17 cellular contexts compared by ENCODE assay signal in the genomic region with DNA sequence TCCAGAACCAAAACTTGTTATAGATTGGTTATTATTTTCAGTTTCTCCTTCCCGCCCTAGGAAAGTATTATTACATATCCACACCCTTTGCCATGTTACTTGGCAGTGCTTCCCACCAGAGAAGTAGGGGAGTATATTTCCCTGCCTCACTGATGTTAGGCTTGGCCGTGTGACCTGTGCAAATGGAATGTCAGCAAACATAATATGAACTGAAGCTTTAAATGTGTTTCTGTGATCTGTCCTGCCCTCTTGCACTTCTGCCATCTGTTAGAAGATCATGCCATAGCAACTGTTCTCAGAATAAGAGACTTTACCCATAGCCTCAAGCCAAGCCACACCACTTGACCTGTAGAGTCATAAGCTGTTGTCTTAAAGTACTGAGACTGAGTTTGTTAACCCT. TPM values are rescaled to one million over a fixed set of nuclear protein-coding genes. Genes with fewer than 3 reads are reported as not detected.
DNase-seq lines count a peak whose midpoint lies in the region; ATAC-seq and TF ChIP-seq lines count a peak whose summit lies in the region.
"Had no signal": no experiment of that assay in that cellular context is flagged by ENCODE, and none has a peak within 500 bp of the region (broad histone marks: within the 10 kb centered on the region; RNA-seq: fewer than 3 reads in every experiment).

No MANE protein-coding gene starts in this region.

- no peaks in the 10 kb centered on the region for H4K20me1 ChIP-seq in Karpas-422 (ENCODE audit: insufficient read depth, low read depth, low read length)

- peaks cover 7% of the 10 kb centered on the region; the same call in 1 of the 2 replicates for H3K36me3 ChIP-seq in Karpas-422 (ENCODE audit: insufficient read depth, low read length)

- H3K9me2 ChIP-seq in Karpas-422 (replicated peaks; ENCODE audit: insufficient read depth, low read length) = no peaks in the 10 kb centered on the region

- H3K27me3 ChIP-seq in Karpas-422 (ENCODE audit: low read length) = no peaks in the 10 kb centered on the region
- H3K27me3 ChIP-seq: BE2C had no signal

- H3K4me1 ChIP-seq in Karpas-422 (ENCODE audit: low read length) = no peaks in the 10 kb centered on the region
- H3K4me1 ChIP-seq: BE2C had no signal

- TF ChIP-seq CTCF in AG04449 (IDR thresholded peaks at IDR 0.05; ENCODE audit: insufficient read depth, low read length, missing control alignments) (no peak), HFFc6 (IDR thresholded peaks at IDR 0.05) (no peak)

- no peak overlapping the region for H3K4me3 ChIP-seq in AG04449 (ENCODE audit: low read depth, low read length)
- H3K4me3 ChIP-seq in Karpas-422 (ENCODE audit: low read length) = no peak overlapping the region

- peak; percentile 36 for DNase-seq in AG04449 (ENCODE audit: low read depth, low spot score)
- DNase-seq in HFFc6 = peak; percentile 75
- DNase-seq in amniotic stem cell (lab: John Stamatoyannopoulos, UW) = peak; percentile 37
- DNase-seq in glomerular visceral epithelial cell (ENCODE audit: extremely low spot score) = peak; percentile 73
- DNase-seq in Karpas-422 = no peak
- DNase-seq: activated CD4-positive, alpha-beta T cell treated with anti-CD3 and anti-CD28 coated beads, Interleukin-2, amount 10 ng/mL, durations not matched to agents 7 days and 5 days; BE2C; NCI-H2171 treated with DMSO at 0.1 percent for 48 hours; posterior cingulate gyrus; stimulated activated CD8-positive, alpha-beta memory T cell treated with anti-CD3 and anti-CD28 coated beads, Interleukin-4, amount 100 ng/mL, for 48 hours had no signal

- no peak overlapping the region for H3K27ac ChIP-seq in Karpas-422 (ENCODE audit: low read length)

- ATAC-seq in GM18868 (IDR thresholded peaks at IDR 0.05; ENCODE audit: unreplicated experiment) (no peak), GM18873 (IDR thresholded peaks at IDR 0.05; ENCODE audit: low FRiP score, unreplicated experiment) (no peak), HG02588 (IDR thresholded peaks at IDR 0.05; ENCODE audit: unreplicated experiment) (no peak)

- H2AFZ ChIP-seq in Karpas-422 (ENCODE audit: low read length) = no peak overlapping the region

- peak overlapping the region; percentile 57 for H3K4me3 Mint-ChIP-seq in HFFc6
- H3K4me3 Mint-ChIP-seq: activated CD4-positive, alpha-beta T cell treated with anti-CD3 and anti-CD28 coated beads, Interleukin-2, amount 10 ng/mL, durations not matched to agents 7 days and 5 days; brain; T-helper 1 cell treated with Interleukin-12 subunit alpha and Interleukin-12 subunit beta and Interleukin-4 antibody, amounts not matched to agents 30 μg/mL and 1 μg/mL, for 36 hours had no signal

- H3K9ac ChIP-seq in Karpas-422 (ENCODE audit: low read length) = no peak overlapping the region

- no peak overlapping the region for H3K4me2 ChIP-seq in Karpas-422 (ENCODE audit: low read depth, low read length, poor library complexity, severe bottlenecking)

- no peaks in the 10 kb centered on the region for H3K36me3 Mint-ChIP-seq in HFFc6 (ENCODE audit: low read depth)
- H3K36me3 Mint-ChIP-seq: brain had no signal

- H3K27ac Mint-ChIP-seq in HFFc6 = peak overlapping the region; percentile 88
- H3K27ac Mint-ChIP-seq: activated CD4-positive, alpha-beta T cell treated with anti-CD3 and anti-CD28 coated beads, Interleukin-2, amount 10 ng/mL, durations not matched to agents 7 days and 5 days; brain; T-helper 1 cell treated with Interleukin-12 subunit alpha and Interleukin-12 subunit beta and Interleukin-4 antibody, amounts not matched to agents 30 μg/mL and 1 μg/mL, for 36 hours had no signal

- H3K4me1 Mint-ChIP-seq in HFFc6 (ENCODE audit: low read depth) = peaks cover 31% of the 10 kb centered on the region
- H3K4me1 Mint-ChIP-seq: activated CD4-positive, alpha-beta T cell treated with anti-CD3 and anti-CD28 coated beads, Interleukin-2, amount 10 ng/mL, durations not matched to agents 7 days and 5 days; brain had no signal

- no peaks in the 10 kb centered on the region for H3K79me2 ChIP-seq in Karpas-422 (ENCODE audit: low read length)

- H3K9me3 Mint-ChIP-seq in HFFc6 = no peaks in the 10 kb centered on the region
- H3K9me3 Mint-ChIP-seq: activated CD4-positive, alpha-beta T cell treated with anti-CD3 and anti-CD28 coated beads, Interleukin-2, amount 10 ng/mL, durations not matched to agents 7 days and 5 days; brain; T-helper 1 cell treated with Interleukin-12 subunit alpha and Interleukin-12 subunit beta and Interleukin-4 antibody, amounts not matched to agents 30 μg/mL and 1 μg/mL, for 36 hours had no signal

- CTCF ChIA-PET in AG04449 (lab: Yijun Ruan, JAX) = interaction anchor here (0.9 to 1.6 kb wide), 3 partner anchors 224 to 231 kb away, joined by 3 to 4 read pairs (median 4); no protein-coding TSS in a partner anchor

- POLR2A ChIA-PET in AG04449 (lab: Yijun Ruan, JAX) = no interaction called here

- no peaks in the 10 kb centered on the region for H3K9me3 ChIP-seq in Karpas-422 (ENCODE audit: low read length)
- H3K9me3 ChIP-seq: BE2C had no signal

- no peaks in the 10 kb centered on the region for H3K27me3 Mint-ChIP-seq in HFFc6 (ENCODE audit: insufficient read depth)
- H3K27me3 Mint-ChIP-seq: activated CD4-positive, alpha-beta T cell treated with anti-CD3 and anti-CD28 coated beads, Interleukin-2, amount 10 ng/mL, durations not matched to agents 7 days and 5 days; brain had no signal

RNA-seq across cellular contexts. Expression of a gene that starts 36.7 kb away (rescaled TPM):
- total RNA-seq in HFFc6 (2021; fragmentation: NEBNext Ultra II Directional; extraction: Animal tissue kit (Norgen Biotek cat#: 25700)) = not detected
- total RNA-seq in Karpas-422 (2014; rRNA removed; shearing (Covaris generic); ENCODE audit: low replicate concordance) = 5.1 and 9.6 TPM in 2 replicates
- total RNA-seq: activated CD4-positive, alpha-beta T cell treated with anti-CD3 and anti-CD28 coated beads, Interleukin-2, amount 10 ng/mL, durations not matched to agents 7 days and 5 days; mononuclear cell; urinary bladder had no signal
